Comparison of ENCODE assay signal across 23 cellular contexts in the genomic region with DNA sequence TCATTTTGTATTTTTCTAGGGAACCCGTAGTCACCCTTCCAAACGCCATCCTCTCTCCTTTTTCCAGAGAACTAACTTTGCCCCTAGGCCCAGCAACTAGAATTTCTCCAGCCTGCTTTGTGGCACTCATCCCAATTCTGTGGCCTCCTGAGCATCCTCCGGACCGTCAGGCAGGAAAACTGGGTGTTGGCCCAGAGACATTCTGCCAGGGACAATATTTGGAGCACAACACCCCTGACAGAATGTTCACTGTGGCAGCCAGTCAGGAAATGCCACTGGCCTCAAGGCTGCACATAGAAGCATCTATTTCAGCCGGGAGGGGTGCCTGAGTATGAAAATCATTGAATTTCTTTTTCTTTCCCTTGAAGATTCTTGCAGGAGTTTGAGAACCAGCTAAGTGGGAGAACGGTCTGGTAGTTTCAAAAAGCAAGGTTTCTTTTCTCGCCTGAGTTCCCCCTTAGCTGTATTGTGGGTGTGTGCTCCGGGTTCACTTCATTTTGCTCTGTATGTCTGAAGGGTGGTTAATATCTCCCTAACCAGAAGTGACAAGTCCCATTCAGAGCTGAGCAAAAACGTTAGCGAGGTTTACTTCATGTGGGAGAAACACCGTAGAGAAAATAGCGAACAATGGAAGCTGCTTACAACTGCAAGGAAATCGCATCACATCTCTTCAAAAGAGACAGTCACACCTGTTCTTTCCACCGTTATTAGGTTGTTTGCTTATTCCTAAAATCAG.
A peak's percentile ranks its signal among the peaks of the same experiment; 100 is the strongest.
DNase-seq lines count a peak whose midpoint lies in the region; ATAC-seq and TF ChIP-seq lines count a peak whose summit lies in the region.
"Had no signal": no experiment of that assay in that cellular context is flagged by ENCODE, and none has a peak within 500 bp of the region (broad histone marks: within the 10 kb centered on the region; RNA-seq: fewer than 3 reads in every experiment).

No MANE protein-coding gene starts in this region.

- peak; percentile 37 for DNase-seq in BE2C
- peak; percentile 82 for DNase-seq in Jurkat, Clone E6-1 (ENCODE audit: low read depth, low spot score)
- no peak for DNase-seq in chondrocyte (ENCODE audit: low spot score)
- DNase-seq in retina: peak; percentile 79
- DNase-seq in colonic mucosa: no peak
- no peak for DNase-seq in stomach
- no peak for DNase-seq in NCI-H2029 treated with DMSO at 0.1 percent for 48 hours (lab: John Stamatoyannopoulos, UW)
- DNase-seq: ACHN; activated CD4-positive, alpha-beta T cell treated with anti-CD3 and anti-CD28 coated beads for 36 hours; activated CD8-positive, alpha-beta memory T cell treated with anti-CD3 and anti-CD28 coated beads for 24 hours; activated naive CD4-positive, alpha-beta T cell; activated T-cell treated with anti-CD3 and anti-CD28 coated beads, Interleukin-2, amount 50 U/mL, for 4 hours; effector CD4-positive, alpha-beta T cell; foreskin fibroblast; NCI-H1436; NCI-H774; psoas muscle; stimulated activated CD4-positive, alpha-beta T cell treated with anti-CD3 and anti-CD28 coated beads, Interleukin-12 subunit alpha, Interleukin-12 subunit beta, amount 100 ng/mL, for 4 hours; stimulated activated naive CD8-positive, alpha-beta T cell treated with anti-CD3 and anti-CD28 coated beads, Interleukin-15, amount 100 ng/mL, for 72 hours; T-helper 1 cell had no signal

- no peaks in the 10 kb centered on the region for H3K27me3 Mint-ChIP-seq in chondrocyte (ENCODE audit: low read depth)

- peak overlapping the region; percentile 92 for H3K27ac Mint-ChIP-seq in chondrocyte (ENCODE audit: unreplicated experiment)
- H3K27ac Mint-ChIP-seq: activated CD4-positive, alpha-beta T cell treated with anti-CD3 and anti-CD28 coated beads for 36 hours; stimulated activated naive CD8-positive, alpha-beta T cell treated with anti-CD3 and anti-CD28 coated beads, Interleukin-15, amount 100 ng/mL, for 72 hours had no signal

- 81 to 87% (median 82%) methylated on average over 14 of the region's 14 CpGs for whole genome bisulfite sequencing in stomach, 5 donors

- TF ChIP-seq CTCF in BE2C (IDR thresholded peaks at IDR 0.05; ENCODE audit: low read depth, low read length) (no peak), chondrocyte (IDR thresholded peaks at IDR 0.05) (no peak), colonic mucosa (IDR thresholded peaks at IDR 0.05) (no peak), stomach (IDR thresholded peaks at IDR 0.05) (no peak)

- H3K27ac ChIP-seq in colonic mucosa: no peak overlapping the region
- H3K27ac ChIP-seq in stomach: no peak overlapping the region
- H3K27ac ChIP-seq: psoas muscle had no signal

- H3K9me3 ChIP-seq in BE2C: no peaks in the 10 kb centered on the region
- H3K9me3 ChIP-seq in colonic mucosa: no peaks in the 10 kb centered on the region
- no peaks in the 10 kb centered on the region for H3K9me3 ChIP-seq in stomach
- H3K9me3 ChIP-seq: psoas muscle had no signal

- H3K4me1 ChIP-seq in BE2C (peaks cover 22% of the 10 kb centered on the region), colonic mucosa (no peaks in the 10 kb centered on the region), stomach (peaks cover 6 to 11% (median 7%) of the 10 kb centered on the region in 4 donors)

- H3K36me3 ChIP-seq in BE2C (no peaks in the 10 kb centered on the region), colonic mucosa (no peaks in the 10 kb centered on the region), stomach (no peaks in the 10 kb centered on the region)

- H3K4me3 ChIP-seq in BE2C (ENCODE audit: low read depth, low read length) (no peak overlapping the region), colonic mucosa (no peak overlapping the region), stomach (no peak overlapping the region)
- peak overlapping the region; percentile 30 for H3K4me3 ChIP-seq in Jurkat, Clone E6-1 (ENCODE audit: low read length)
- H3K4me3 ChIP-seq: lung, psoas muscle had no signal

- no peak for ATAC-seq in HG02610 (IDR thresholded peaks at IDR 0.05; ENCODE audit: unreplicated experiment)
- ATAC-seq: activated CD4-positive, alpha-beta T cell treated with anti-CD3 and anti-CD28 coated beads for 36 hours; activated T-cell treated with anti-CD3 and anti-CD28 coated beads, Interleukin-2, amount 50 U/mL, for 4 hours; stimulated activated naive CD8-positive, alpha-beta T cell treated with anti-CD3 and anti-CD28 coated beads, Interleukin-15, amount 100 ng/mL, for 72 hours had no signal

- no peaks in the 10 kb centered on the region for H3K36me3 Mint-ChIP-seq in chondrocyte (ENCODE audit: low read depth)
- H3K36me3 Mint-ChIP-seq: IgD-negative memory B cell had no signal

- peaks cover 65% of the 10 kb centered on the region for H3K4me1 Mint-ChIP-seq in chondrocyte (ENCODE audit: low read depth)
- H3K4me1 Mint-ChIP-seq: stimulated activated naive CD8-positive, alpha-beta T cell treated with anti-CD3 and anti-CD28 coated beads, Interleukin-15, amount 100 ng/mL, for 72 hours had no signal

- no peak overlapping the region for H3K9ac ChIP-seq in colonic mucosa (ENCODE audit: low read depth in 2 of 2, low read length in 2 of 2)

- intact Hi-C loops in colonic mucosa (cut with DNase I): no loop called here
- intact Hi-C loops in stomach (cut with DNase I; ENCODE audit: low total_unique reads): no loop called here

- no peak for TF ChIP-seq POLR2A in stomach (IDR thresholded peaks at IDR 0.05)

- no peak for TF ChIP-seq EP300 in stomach (IDR thresholded peaks at IDR 0.05)

- H3K27me3 ChIP-seq in BE2C (no peaks in the 10 kb centered on the region), colonic mucosa (no peaks in the 10 kb centered on the region), stomach (no peaks in the 10 kb centered on the region)

- no peaks in the 10 kb centered on the region for H3K9me3 Mint-ChIP-seq in chondrocyte (ENCODE audit: low read depth)
- H3K9me3 Mint-ChIP-seq: activated T-cell treated with anti-CD3 and anti-CD28 coated beads, Interleukin-2, amount 50 U/mL, for 4 hours; stimulated activated naive CD8-positive, alpha-beta T cell treated with anti-CD3 and anti-CD28 coated beads, Interleukin-15, amount 100 ng/mL, for 72 hours had no signal

- no peak overlapping the region for H3K4me3 Mint-ChIP-seq in chondrocyte (ENCODE audit: unreplicated experiment)
- H3K4me3 Mint-ChIP-seq: activated CD4-positive, alpha-beta T cell treated with anti-CD3 and anti-CD28 coated beads for 36 hours; activated T-cell treated with anti-CD3 and anti-CD28 coated beads, Interleukin-2, amount 50 U/mL, for 4 hours; IgD-negative memory B cell; stimulated activated naive CD8-positive, alpha-beta T cell treated with anti-CD3 and anti-CD28 coated beads, Interleukin-15, amount 100 ng/mL, for 72 hours had no signal

Comparison
In these comparisons a context has a peak if more than half of its experiments do, and no peak if none do; other contexts are left out.
1. DNase-seq: peak in BE2C (single experiment), Jurkat, Clone E6-1 (single experiment) and retina (single experiment); none in chondrocyte (single experiment), colonic mucosa (single experiment), stomach (single experiment) and NCI-H2029 treated with DMSO at 0.1 percent for 48 hours (single experiment).